In the genomic region with DNA sequence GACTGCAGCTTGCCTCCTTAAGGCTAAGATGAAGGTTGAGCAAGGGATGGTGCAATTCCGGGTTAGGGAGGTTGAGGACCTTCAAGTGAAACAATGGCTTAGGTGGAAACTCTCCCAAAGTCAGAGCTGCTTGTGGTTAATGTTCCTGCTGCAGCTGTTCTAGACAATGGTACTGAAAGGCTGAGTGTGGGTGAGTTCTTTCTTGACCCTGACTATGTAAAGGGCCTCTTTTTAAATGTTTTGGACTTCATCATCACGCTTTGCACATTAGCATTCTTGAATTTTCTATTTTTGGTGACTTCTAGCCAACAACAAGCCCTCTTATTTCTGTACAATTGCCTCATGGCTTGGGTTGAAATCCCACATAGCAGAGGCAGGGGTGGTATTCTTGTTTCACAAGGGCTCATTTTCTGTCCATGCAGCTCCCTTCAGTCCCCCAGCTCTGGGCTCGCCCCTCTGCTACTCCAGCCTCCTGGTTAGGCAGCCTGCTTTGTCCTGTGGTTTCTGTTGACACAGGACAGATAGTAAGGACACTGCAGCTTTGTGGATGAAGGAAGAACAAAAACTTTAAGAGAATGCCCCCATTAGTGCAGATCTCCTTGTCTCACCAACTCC, we compare ENCODE assay signal across 1 cellular context.
TF ChIP-seq lines count a peak whose summit lies in the region.

No MANE protein-coding gene starts in this region.

TF ChIP-seq in HepG2, 621 proteins besides CTCF, POLR2A, EP300 and RAD21 (continued from another document):
- TF ChIP-seq, protein P1, sequence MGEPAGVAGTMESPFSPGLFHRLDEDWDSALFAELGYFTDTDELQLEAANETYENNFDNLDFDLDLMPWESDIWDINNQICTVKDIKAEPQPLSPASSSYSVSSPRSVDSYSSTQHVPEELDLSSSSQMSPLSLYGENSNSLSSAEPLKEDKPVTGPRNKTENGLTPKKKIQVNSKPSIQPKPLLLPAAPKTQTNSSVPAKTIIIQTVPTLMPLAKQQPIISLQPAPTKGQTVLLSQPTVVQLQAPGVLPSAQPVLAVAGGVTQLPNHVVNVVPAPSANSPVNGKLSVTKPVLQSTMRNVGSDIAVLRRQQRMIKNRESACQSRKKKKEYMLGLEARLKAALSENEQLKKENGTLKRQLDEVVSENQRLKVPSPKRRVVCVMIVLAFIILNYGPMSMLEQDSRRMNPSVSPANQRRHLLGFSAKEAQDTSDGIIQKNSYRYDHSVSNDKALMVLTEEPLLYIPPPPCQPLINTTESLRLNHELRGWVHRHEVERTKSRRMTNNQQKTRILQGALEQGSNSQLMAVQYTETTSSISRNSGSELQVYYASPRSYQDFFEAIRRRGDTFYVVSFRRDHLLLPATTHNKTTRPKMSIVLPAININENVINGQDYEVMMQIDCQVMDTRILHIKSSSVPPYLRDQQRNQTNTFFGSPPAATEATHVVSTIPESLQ (CRISPR knock-in tag; conservative IDR thresholded peaks at IDR 0.05), result no peak
- TF ChIP-seq KDM6A (CRISPR knock-in tag; IDR thresholded peaks at IDR 0.05; ENCODE audit: low read depth) (no peak), ZSCAN9 (CRISPR knock-in tag; IDR thresholded peaks at IDR 0.05; ENCODE audit: borderline replicate concordance) (no peak), NONO (IDR thresholded peaks at IDR 0.05) (no peak), NONO (CRISPR knock-in tag; conservative IDR thresholded peaks at IDR 0.05) (no peak), ZFP37 (CRISPR knock-in tag; IDR thresholded peaks at IDR 0.05; ENCODE audit: borderline replicate concordance) (no peak), ZNF792 (CRISPR knock-in tag; IDR thresholded peaks at IDR 0.05) (no peak), TAF1 (CRISPR knock-in tag; IDR thresholded peaks at IDR 0.05) (no peak), ZFP36 (IDR thresholded peaks at IDR 0.05; ENCODE audit: borderline replicate concordance, low read depth, low read length, partially characterized antibody) (no peak)
- TF ChIP-seq, protein P2, sequence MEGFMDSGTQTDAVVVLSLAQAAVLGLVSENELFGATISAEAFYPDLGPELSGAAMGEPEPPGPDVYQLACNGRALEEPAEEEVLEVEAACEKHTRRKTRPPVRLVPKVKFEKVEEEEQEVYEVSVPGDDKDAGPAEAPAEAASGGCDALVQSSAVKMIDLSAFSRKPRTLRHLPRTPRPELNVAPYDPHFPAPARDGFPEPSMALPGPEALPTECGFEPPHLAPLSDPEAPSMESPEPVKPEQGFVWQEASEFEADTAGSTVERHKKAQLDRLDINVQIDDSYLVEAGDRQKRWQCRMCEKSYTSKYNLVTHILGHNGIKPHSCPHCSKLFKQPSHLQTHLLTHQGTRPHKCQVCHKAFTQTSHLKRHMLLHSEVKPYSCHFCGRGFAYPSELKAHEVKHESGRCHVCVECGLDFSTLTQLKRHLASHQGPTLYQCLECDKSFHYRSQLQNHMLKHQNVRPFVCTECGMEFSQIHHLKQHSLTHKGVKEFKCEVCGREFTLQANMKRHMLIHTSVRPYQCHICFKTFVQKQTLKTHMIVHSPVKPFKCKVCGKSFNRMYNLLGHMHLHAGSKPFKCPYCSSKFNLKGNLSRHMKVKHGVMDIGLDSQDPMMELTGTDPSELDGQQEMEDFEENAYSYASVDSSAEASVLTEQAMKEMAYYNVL (CRISPR knock-in tag; IDR thresholded peaks at IDR 0.05; ENCODE audit: borderline replicate concordance), result no peak
- TF ChIP-seq, protein P3, sequence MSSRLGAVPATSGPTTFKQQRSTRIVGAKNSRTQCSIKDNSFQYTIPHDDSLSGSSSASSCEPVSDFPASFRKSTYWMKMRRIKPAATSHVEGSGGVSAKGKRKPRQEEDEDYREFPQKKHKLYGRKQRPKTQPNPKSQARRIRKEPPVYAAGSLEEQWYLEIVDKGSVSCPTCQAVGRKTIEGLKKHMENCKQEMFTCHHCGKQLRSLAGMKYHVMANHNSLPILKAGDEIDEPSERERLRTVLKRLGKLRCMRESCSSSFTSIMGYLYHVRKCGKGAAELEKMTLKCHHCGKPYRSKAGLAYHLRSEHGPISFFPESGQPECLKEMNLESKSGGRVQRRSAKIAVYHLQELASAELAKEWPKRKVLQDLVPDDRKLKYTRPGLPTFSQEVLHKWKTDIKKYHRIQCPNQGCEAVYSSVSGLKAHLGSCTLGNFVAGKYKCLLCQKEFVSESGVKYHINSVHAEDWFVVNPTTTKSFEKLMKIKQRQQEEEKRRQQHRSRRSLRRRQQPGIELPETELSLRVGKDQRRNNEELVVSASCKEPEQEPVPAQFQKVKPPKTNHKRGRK (CRISPR knock-in tag; IDR thresholded peaks at IDR 0.05), result no peak
- TF ChIP-seq, protein P4, sequence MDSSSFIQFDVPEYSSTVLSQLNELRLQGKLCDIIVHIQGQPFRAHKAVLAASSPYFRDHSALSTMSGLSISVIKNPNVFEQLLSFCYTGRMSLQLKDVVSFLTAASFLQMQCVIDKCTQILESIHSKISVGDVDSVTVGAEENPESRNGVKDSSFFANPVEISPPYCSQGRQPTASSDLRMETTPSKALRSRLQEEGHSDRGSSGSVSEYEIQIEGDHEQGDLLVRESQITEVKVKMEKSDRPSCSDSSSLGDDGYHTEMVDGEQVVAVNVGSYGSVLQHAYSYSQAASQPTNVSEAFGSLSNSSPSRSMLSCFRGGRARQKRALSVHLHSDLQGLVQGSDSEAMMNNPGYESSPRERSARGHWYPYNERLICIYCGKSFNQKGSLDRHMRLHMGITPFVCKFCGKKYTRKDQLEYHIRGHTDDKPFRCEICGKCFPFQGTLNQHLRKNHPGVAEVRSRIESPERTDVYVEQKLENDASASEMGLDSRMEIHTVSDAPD (CRISPR knock-in tag; IDR thresholded peaks at IDR 0.05), result no peak
